30 cellular contexts compared by ENCODE assay signal in the genomic region with DNA sequence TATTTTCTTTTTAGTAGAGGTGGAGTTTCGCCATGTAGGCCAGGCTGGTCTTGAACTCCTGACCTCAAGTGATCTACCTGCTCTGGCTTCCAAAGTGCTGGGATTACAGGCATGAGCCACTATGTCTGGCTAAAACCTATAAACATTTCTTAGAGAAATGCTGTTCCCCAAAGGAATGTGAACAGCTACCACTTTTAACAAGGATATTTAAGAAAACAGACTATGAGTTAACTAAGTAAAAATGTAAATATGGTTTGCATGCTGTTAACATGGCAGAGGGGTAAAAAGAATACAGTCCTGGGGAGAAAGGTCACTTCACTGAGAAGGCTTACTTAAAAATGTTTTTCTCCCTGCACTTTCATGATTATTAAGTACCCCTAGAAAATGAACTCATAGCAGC. TPM values are rescaled to one million over a fixed set of nuclear protein-coding genes. Genes with fewer than 3 reads are reported as not detected.
DNase-seq lines count a peak whose midpoint lies in the region; ATAC-seq, FAIRE-seq and TF ChIP-seq lines count a peak whose summit lies in the region.
"Had no signal": no experiment of that assay in that cellular context is flagged by ENCODE, and none has a peak within 500 bp of the region (broad histone marks: within the 10 kb centered on the region; RNA-seq: fewer than 3 reads in every experiment).

No MANE protein-coding gene starts in this region.

- no peaks in the 10 kb centered on the region for H3K36me3 Mint-ChIP-seq in natural killer cell treated with Interleukin-12 subunit alpha and Interleukin-12 subunit beta and Interleukin-15 and Interleukin-18, amount 100 ng/mL, for 72 hours

- no TSS peak for BruUV-seq in HepG2 (replicated peaks; lab: Mats Ljungman, UMichigan)
- BruUV-seq in PC-3 (replicated peaks; lab: Mats Ljungman, UMichigan), result no TSS peak

- H3K27me3 ChIP-seq in HepG2 (ENCODE audit: control insufficient read depth in 1 of 2, insufficient read depth in 2 of 2, low read length in 2 of 2), result no peaks in the 10 kb centered on the region
- H3K27me3 ChIP-seq in right lobe of liver, result no peaks in the 10 kb centered on the region
- no peaks in the 10 kb centered on the region for H3K27me3 ChIP-seq in PC-3 (ENCODE audit: low read length)
- H3K27me3 ChIP-seq: BE2C, Peyer's patch had no signal

- no peak for DNase-seq in HepG2 (ENCODE audit: low spot score)
- no peak for DNase-seq in right lobe of liver
- DNase-seq in PC-3, result peak; percentile 15
- DNase-seq in fibroblast of the conjunctiva (ENCODE audit: low read depth), result peak; percentile 8
- DNase-seq in natural killer cell treated with Interleukin-12 subunit alpha and Interleukin-12 subunit beta and Interleukin-15 and Interleukin-18, amount 100 ng/mL, for 72 hours (ENCODE audit: low spot score), result no peak
- no peak for DNase-seq in head of caudate nucleus
- DNase-seq in stimulated activated CD8-positive, alpha-beta memory T cell treated with anti-CD3 and anti-CD28 coated beads, Interleukin-4, amount 100 ng/mL, for 48 hours, result no peak
- DNase-seq in DMS53 treated with DMSO at 0.1 percent for 48 hours (lab: John Stamatoyannopoulos, UW; ENCODE audit: unreplicated experiment), result no peak
- DNase-seq: activated CD4-positive, alpha-beta T cell treated with anti-CD3 and anti-CD28 coated beads for 36 hours; activated gamma-delta T cell; activated naive CD8-positive, alpha-beta T cell treated with anti-CD3 and anti-CD28 coated beads, Interleukin-2, amount 10 ng/mL, durations not matched to agents 7 days and 5 days; activated T-cell treated with anti-CD3 and anti-CD28 coated beads, Interleukin-2, amount 50 U/mL, for 1 hour; BE2C; cerebellar nuclear complex; foreskin melanocyte; GF-D8; Kasumi-1; mesendoderm; NCI-H1048; NCI-H187 treated with DMSO at 0.1 percent for 48 hours; NCI-H526 treated with DMSO at 0.1 percent for 48 hours; Peyer's patch; SIG-M5; stimulated activated naive CD8-positive, alpha-beta T cell treated with anti-CD3 and anti-CD28 coated beads, Interleukin-15, Interleukin-2, amounts not matched to agents 100 U/mL and 50 U/mL, for 24 hours had no signal

- H4K20me1 ChIP-seq in HepG2 (ENCODE audit: insufficient read depth, low read length) (no peaks in the 10 kb centered on the region; the same call in 1 of the 2 replicates), PC-3 (ENCODE audit: low read length) (no peaks in the 10 kb centered on the region)

- H3K4me3 Mint-ChIP-seq in natural killer cell treated with Interleukin-12 subunit alpha and Interleukin-12 subunit beta and Interleukin-15 and Interleukin-18, amount 100 ng/mL, for 72 hours, result no peak overlapping the region
- H3K4me3 Mint-ChIP-seq: activated CD4-positive, alpha-beta T cell treated with anti-CD3 and anti-CD28 coated beads for 36 hours; activated naive CD8-positive, alpha-beta T cell treated with anti-CD3 and anti-CD28 coated beads, Interleukin-2, amount 10 ng/mL, durations not matched to agents 7 days and 5 days; brain had no signal

- TF ChIP-seq CTCF in HepG2 (CRISPR knock-in tag; IDR thresholded peaks at IDR 0.05) (no peak), right lobe of liver (IDR thresholded peaks at IDR 0.05) (no peak), PC-3 (conservative IDR thresholded peaks at IDR 0.05; ENCODE audit: low read depth, low read length) (no peak)

- H3K36me3 ChIP-seq in HepG2 (replicated peaks in 1 of 2; ENCODE audit: control insufficient read depth in 1 of 2, insufficient read depth in 2 of 2, low read length in 2 of 2) (no peaks in the 10 kb centered on the region), right lobe of liver (no peaks in the 10 kb centered on the region), PC-3 (ENCODE audit: low read depth, low read length) (no peaks in the 10 kb centered on the region)
- H3K36me3 ChIP-seq: BE2C, Peyer's patch, prostate gland, thoracic aorta had no signal

- H3K9me3 ChIP-seq in HepG2 (ENCODE audit: low read length) (peaks cover 9% of the 10 kb centered on the region), right lobe of liver (no peaks in the 10 kb centered on the region), PC-3 (ENCODE audit: low read length) (no peaks in the 10 kb centered on the region)
- H3K9me3 ChIP-seq: BE2C, Peyer's patch, prostate gland, thoracic aorta had no signal

- no peaks in the 10 kb centered on the region for H3K9me2 ChIP-seq in PC-3 (replicated peaks; ENCODE audit: low read length)

- TF ChIP-seq EP300 in HepG2 (IDR thresholded peaks at IDR 0.05; ENCODE audit: low read depth in 2 of 2, low read length in 2 of 2), result no peak
- TF ChIP-seq EP300 in HepG2 (CRISPR knock-in tag; IDR thresholded peaks at IDR 0.05; ENCODE audit: borderline replicate concordance), result no peak

- H3K4me1 Mint-ChIP-seq in natural killer cell treated with Interleukin-12 subunit alpha and Interleukin-12 subunit beta and Interleukin-15 and Interleukin-18, amount 100 ng/mL, for 72 hours (ENCODE audit: low read depth in 2 of 2), result peaks cover 3 to 13% of the 10 kb centered on the region in 2 donors
- H3K4me1 Mint-ChIP-seq: brain had no signal

- H3K9me3 Mint-ChIP-seq in natural killer cell treated with Interleukin-12 subunit alpha and Interleukin-12 subunit beta and Interleukin-15 and Interleukin-18, amount 100 ng/mL, for 72 hours, result no peaks in the 10 kb centered on the region
- H3K9me3 Mint-ChIP-seq: activated naive CD8-positive, alpha-beta T cell treated with anti-CD3 and anti-CD28 coated beads, Interleukin-2, amount 10 ng/mL, durations not matched to agents 7 days and 5 days had no signal

- ATAC-seq in HepG2, result no peak
- no peak for ATAC-seq in right lobe of liver
- ATAC-seq in PC-3, result peak; percentile 46; the same call in 1 of the 2 replicates
- no peak for ATAC-seq in natural killer cell treated with Interleukin-12 subunit alpha and Interleukin-12 subunit beta and Interleukin-15 and Interleukin-18, amount 100 ng/mL, for 72 hours
- ATAC-seq: activated CD4-positive, alpha-beta T cell treated with anti-CD3 and anti-CD28 coated beads for 36 hours; stimulated activated naive CD8-positive, alpha-beta T cell treated with anti-CD3 and anti-CD28 coated beads, Interleukin-15, Interleukin-2, amounts not matched to agents 100 U/mL and 50 U/mL, for 24 hours had no signal

- H3K4me3 ChIP-seq in HepG2 (replicated peaks in 1 of 3; ENCODE audit: insufficient read depth in 1 of 3, low read depth in 2 of 3, low read length in 3 of 3) (no peak overlapping the region), right lobe of liver (no peak overlapping the region), PC-3 (ENCODE audit: low read length) (no peak overlapping the region)
- H3K4me3 ChIP-seq: Peyer's patch, prostate gland, thoracic aorta had no signal

- H2AFZ ChIP-seq in HepG2 (ENCODE audit: low read length) (no peak overlapping the region), PC-3 (ENCODE audit: low read length) (no peak overlapping the region)

- CTCF ChIA-PET in HepG2 (lab: Yijun Ruan, JAX; ENCODE audit: low intra/inter-chr PET ratio, low total read pairs), result no interaction called here
- CTCF ChIA-PET in PC-3 (lab: Charles Lee), result interaction anchor here (0.6 kb wide), 1 partner anchor 148 kb away, joined by 3 read pairs; no protein-coding TSS in a partner anchor

- FAIRE-seq in HepG2 (lab: Jason Lieb, UNC), result no peak
- FAIRE-seq: endothelial cell of umbilical vein, urothelium cell line had no signal

- no peaks in the 10 kb centered on the region for H3F3A ChIP-seq in PC-3 (ENCODE audit: low read length, unreplicated experiment)

- H3K4me2 ChIP-seq in HepG2 (ENCODE audit: low read depth, low read length) (no peak overlapping the region), PC-3 (ENCODE audit: low read length) (no peak overlapping the region)

- POLR2A ChIA-PET in HepG2 (lab: Yijun Ruan, JAX), result no interaction called here
- POLR2A ChIA-PET in PC-3 (lab: Charles Lee; ENCODE audit: unreplicated experiment), result no interaction called here

- H3K27ac Mint-ChIP-seq in natural killer cell treated with Interleukin-12 subunit alpha and Interleukin-12 subunit beta and Interleukin-15 and Interleukin-18, amount 100 ng/mL, for 72 hours, result no peak overlapping the region
- H3K27ac Mint-ChIP-seq: activated CD4-positive, alpha-beta T cell treated with anti-CD3 and anti-CD28 coated beads for 36 hours; activated naive CD8-positive, alpha-beta T cell treated with anti-CD3 and anti-CD28 coated beads, Interleukin-2, amount 10 ng/mL, durations not matched to agents 7 days and 5 days; brain had no signal

- no peak for TF ChIP-seq RAD21 in HepG2 (CRISPR knock-in tag; IDR thresholded peaks at IDR 0.05)

- H3K4me1 ChIP-seq in HepG2 (ENCODE audit: insufficient read depth, low read length) (peaks cover 18% of the 10 kb centered on the region), right lobe of liver (no peaks in the 10 kb centered on the region), PC-3 (ENCODE audit: insufficient read depth, low read length) (peaks cover 4% of the 10 kb centered on the region; the same call in 1 of the 2 replicates)
- H3K4me1 ChIP-seq: BE2C, Peyer's patch, prostate gland had no signal

- H3K9ac ChIP-seq in HepG2 (ENCODE audit: insufficient read depth, low read depth, low read length) (no peak overlapping the region), PC-3 (ENCODE audit: low read length) (no peak overlapping the region)

- no peaks in the 10 kb centered on the region for H3K27me3 Mint-ChIP-seq in natural killer cell treated with Interleukin-12 subunit alpha and Interleukin-12 subunit beta and Interleukin-15 and Interleukin-18, amount 100 ng/mL, for 72 hours
- H3K27me3 Mint-ChIP-seq: activated CD4-positive, alpha-beta T cell treated with anti-CD3 and anti-CD28 coated beads for 36 hours; brain had no signal

- no peak overlapping the region for H3K27ac ChIP-seq in HepG2 (ENCODE audit: extremely low read length, insufficient read depth, low read length)
- no peak overlapping the region for H3K27ac ChIP-seq in right lobe of liver
- H3K27ac ChIP-seq in PC-3 (ENCODE audit: low read length), result no peak overlapping the region
- H3K27ac ChIP-seq: 22Rv1, Peyer's patch, prostate gland, thoracic aorta had no signal

- H3K79me2 ChIP-seq in HepG2 (ENCODE audit: insufficient read depth, low read length) (no peaks in the 10 kb centered on the region), PC-3 (ENCODE audit: low read length) (no peaks in the 10 kb centered on the region)

- TF ChIP-seq POLR2A in HepG2 (IDR thresholded peaks at IDR 0.05; ENCODE audit: insufficient read depth in 1 of 2, low read depth in 2 of 2, low read length in 2 of 2), result no peak
- TF ChIP-seq POLR2A in right lobe of liver (IDR thresholded peaks at IDR 0.05), result no peak

- in situ Hi-C loops in HepG2 (cut with HindIII; ENCODE audit: extremely low pct_ligation_motif_present, low pct_unique_long_range_greater_than_20kb), result loop anchor here (25.0 kb wide), 1 partner anchor 801 kb away; no protein-coding TSS in a partner anchor

- WGBS in HepG2 (ENCODE audit: low lambda C conversion rate), result 93% methylated on average over 1 of the region's 1 CpG
- 100% methylated on average over 1 of the region's 1 CpG for WGBS in right lobe of liver (ENCODE audit: insufficient coverage, low coverage, low lambda C conversion rate, missing lambda C conversion rate)

- intact Hi-C loops in HepG2 (cut with micrococcal nuclease; ENCODE audit: unreplicated experiment), result no loop called here
- intact Hi-C loops in right lobe of liver (cut with DNase I), result no loop called here
- intact Hi-C loops in PC-3 (cut with micrococcal nuclease), result no loop called here
- intact Hi-C loops in head of caudate nucleus (cut with DNase I), result no loop called here

RNA-seq across cellular contexts. Expression of gene SLC16A14, which starts 57.1 kb away (rescaled TPM):
- not detected in 2 replicates for total RNA-seq in HepG2 (2016; rRNA removed; fragmentation: Illumina TruSeq; extraction: Trizol)
- not detected in 2 replicates for total RNA-seq in HepG2 (2016; cell fraction: cytosol; rRNA removed; fragmentation: Illumina TruSeq; extraction: Trizol; ENCODE audit: low read depth)
- not detected in 2 replicates for total RNA-seq in HepG2 (2016; cell fraction: insoluble cytoplasmic fraction; rRNA removed; fragmentation: Illumina TruSeq; extraction: Trizol)
- not detected in 2 replicates for total RNA-seq in HepG2 (2016; cell fraction: membrane; rRNA removed; fragmentation: Illumina TruSeq; extraction: Trizol)
- total RNA-seq in HepG2 (2016; cell fraction: nucleus; rRNA removed; fragmentation: Illumina TruSeq; extraction: Trizol), result not detected in 2 replicates
- polyA plus RNA-seq in HepG2 (2011; rRNA removed), result 0.04 and 0.05 TPM in 2 replicates
- polyA plus RNA-seq in HepG2 (2011; cell fraction: cytosol; rRNA removed), result not detected in 2 replicates
- polyA plus RNA-seq in HepG2 (2011; cell fraction: nucleus; rRNA removed), result not detected in 2 replicates
- not detected in 2 replicates for polyA plus RNA-seq in HepG2 (2012)
- not detected in 2 replicates for polyA plus RNA-seq in HepG2 (2016; cell fraction: cytosol; fragmentation: Illumina TruSeq; extraction: Trizol; ENCODE audit: low read depth)
- not detected in 2 replicates for polyA plus RNA-seq in HepG2 (2016; cell fraction: insoluble cytoplasmic fraction; fragmentation: Illumina TruSeq; extraction: Trizol; ENCODE audit: low read depth)
- polyA plus RNA-seq in HepG2 (2016; cell fraction: membrane; fragmentation: Illumina TruSeq; extraction: Trizol; ENCODE audit: low read depth), result not detected in 2 replicates
- not detected in 2 replicates for polyA plus RNA-seq in HepG2 (2016; cell fraction: nucleus; fragmentation: Illumina TruSeq; extraction: Trizol; ENCODE audit: insufficient read depth, low read depth)
- 1.4 TPM in 1 of 2 replicates, not detected in the other for polyA minus RNA-seq in HepG2 (2011; rRNA and poly(A)+ RNA removed; ENCODE audit: low replicate concordance)
- not detected in 2 replicates for polyA minus RNA-seq in HepG2 (2011; cell fraction: cytosol; rRNA and poly(A)+ RNA removed)
- polyA minus RNA-seq in HepG2 (2011; cell fraction: nucleus; rRNA and poly(A)+ RNA removed), result not detected in 2 replicates
- total RNA-seq in right lobe of liver, result 1 to 10 TPM in 1 of 6 experiments, under 1 TPM in 5; 0.14 to 2.1 (median 0.60) TPM
- 12.4 and 14.4 TPM in 2 replicates for total RNA-seq in PC-3 (2014; rRNA removed)
- under 1 TPM in 1 of 2 donors, not detected in 1; 1.00 TPM for total RNA-seq in natural killer cell treated with Interleukin-12 subunit alpha and Interleukin-12 subunit beta and Interleukin-15 and Interleukin-18, amount 100 ng/mL, for 72 hours

Comparison
In these comparisons a context has a peak if more than half of its experiments do, and no peak if none do; other contexts are left out.
1. DNase-seq: peak in PC-3 (single experiment) and fibroblast of the conjunctiva (single experiment); none in HepG2 (single experiment), right lobe of liver (0 of 3), natural killer cell treated with Interleukin-12 subunit alpha and Interleukin-12 subunit beta and Interleukin-15 and Interleukin-18, amount 100 ng/mL, for 72 hours (single experiment), head of caudate nucleus (0 of 42), stimulated activated CD8-positive, alpha-beta memory T cell treated with anti-CD3 and anti-CD28 coated beads, Interleukin-4, amount 100 ng/mL, for 48 hours (single experiment) and DMS53 treated with DMSO at 0.1 percent for 48 hours (single experiment).